ENCODE assay signal across 26 cellular contexts in genomic region chr18:35856178-35856577, GRCh38.
"Had no signal": no experiment of that assay in that cellular context is flagged by ENCODE, and none has a peak within 500 bp of the region (broad histone marks: within the 10 kb centered on the region; RNA-seq: fewer than 3 reads in every experiment).

No MANE protein-coding gene starts in this region.

- H3K4me3 Mint-ChIP-seq: mesothelial cell of epicardium; naive B cell; natural killer cell treated with Interleukin-12 subunit alpha and Interleukin-12 subunit beta and Interleukin-15 and Interleukin-18, amount 100 ng/mL, for 72 hours; neural crest cell; stimulated activated naive B cell treated with anti-CD40 and anti-IgM and Interleukin-4, amounts not matched to agents 10 μg/mL and 1 μg/mL and 100 μg/mL, for 72 hours; stimulated activated naive CD8-positive, alpha-beta T cell treated with anti-CD3 and anti-CD28 coated beads, Interleukin-15, Interleukin-2, amounts not matched to agents 100 ng/mL and 50 ng/mL, for 24 hours had no signal

- H3K27me3 ChIP-seq: gastroesophageal sphincter, heart left ventricle, hepatocyte, neutrophil, right lobe of liver, tibial nerve, upper lobe of left lung, uterus had no signal

- H3K36me3 Mint-ChIP-seq: mesothelial cell of epicardium; natural killer cell treated with Interleukin-12 subunit alpha and Interleukin-12 subunit beta and Interleukin-15 and Interleukin-18, amount 100 ng/mL, for 72 hours; stimulated activated naive B cell treated with anti-CD40 and anti-IgM and Interleukin-4, amounts not matched to agents 10 μg/mL and 1 μg/mL and 100 μg/mL, for 72 hours had no signal

- DNase-seq: heart left ventricle; kidney; mesenchymal stem cell; mucosa of descending colon; naive B cell; right lobe of liver; small intestine; stimulated activated CD4-positive, alpha-beta T cell treated with anti-CD3 and anti-CD28 coated beads, Interleukin-15, amount 100 ng/mL, for 24 hours; stimulated activated CD4-positive, alpha-beta T cell treated with anti-CD3 and anti-CD28 coated beads, Interleukin-2, amount 100 ng/mL, for 48 hours; stimulated activated naive B cell treated with anti-CD40 and anti-IgM and Interleukin-4, amounts not matched to agents 10 μg/mL and 1 μg/mL and 100 μg/mL, for 72 hours; upper lobe of left lung; uterus had no signal

- H3K27ac ChIP-seq: coronary artery, epithelial cell of prostate, foreskin keratinocyte, gastroesophageal sphincter, heart left ventricle, hepatocyte, neutrophil, parathyroid adenoma, right lobe of liver, thoracic aorta, tibial nerve, upper lobe of left lung, uterus had no signal

- H3K9me3 ChIP-seq: mucosa of descending colon, neutrophil, right lobe of liver, thoracic aorta, tibial nerve, upper lobe of left lung, uterus had no signal

- H3K4me1 ChIP-seq: right lobe of liver, tibial nerve, upper lobe of left lung, uterus had no signal

- H3K36me3 ChIP-seq: gastroesophageal sphincter, heart left ventricle, neutrophil, right lobe of liver, thoracic aorta, tibial nerve, upper lobe of left lung, uterus had no signal

- H3K9ac ChIP-seq: parathyroid adenoma had no signal

- H3K9me3 Mint-ChIP-seq: natural killer cell treated with Interleukin-12 subunit alpha and Interleukin-12 subunit beta and Interleukin-15 and Interleukin-18, amount 100 ng/mL, for 72 hours; stimulated activated naive CD8-positive, alpha-beta T cell treated with anti-CD3 and anti-CD28 coated beads, Interleukin-15, Interleukin-2, amounts not matched to agents 100 ng/mL and 50 ng/mL, for 24 hours had no signal

- H3K27ac Mint-ChIP-seq: mesothelial cell of epicardium; naive B cell; natural killer cell treated with Interleukin-12 subunit alpha and Interleukin-12 subunit beta and Interleukin-15 and Interleukin-18, amount 100 ng/mL, for 72 hours; progenitor cell of endocrine pancreas; stimulated activated naive B cell treated with anti-CD40 and anti-IgM and Interleukin-4, amounts not matched to agents 10 μg/mL and 1 μg/mL and 100 μg/mL, for 72 hours; stimulated activated naive CD8-positive, alpha-beta T cell treated with anti-CD3 and anti-CD28 coated beads, Interleukin-15, Interleukin-2, amounts not matched to agents 100 ng/mL and 50 ng/mL, for 24 hours had no signal

- H3K4me1 Mint-ChIP-seq: mesothelial cell of epicardium; naive B cell; neural crest cell; stimulated activated naive B cell treated with anti-CD40 and anti-IgM and Interleukin-4, amounts not matched to agents 10 μg/mL and 1 μg/mL and 100 μg/mL, for 72 hours had no signal

- H3K4me3 ChIP-seq: coronary artery, gastroesophageal sphincter, heart left ventricle, hepatocyte, mucosa of descending colon, right lobe of liver, thoracic aorta, tibial nerve, upper lobe of left lung, uterus had no signal
